8 cellular contexts compared by ENCODE assay signal in genomic region chr4:2812985-2813384, GRCh38. TPM values are rescaled to one million over a fixed set of nuclear protein-coding genes. Genes with fewer than 3 reads are reported as not detected.
DNase-seq lines count a peak whose midpoint lies in the region; ATAC-seq and TF ChIP-seq lines count a peak whose summit lies in the region.

No MANE protein-coding gene starts in this region.

- H3K27ac ChIP-seq in DND-41 (ENCODE audit: low read length) (0 out of 2 replicates have a peak overlapping the region, but pooled peaks have one; percentile 5), HL-60 (replicated peaks) (peak overlapping the region; percentile 81), cingulate gyrus (ENCODE audit: low read depth, low read length) (peak overlapping the region; percentile 54)

- no peaks in the 10 kb centered on the region for H3K79me2 ChIP-seq in DND-41 (ENCODE audit: insufficient read depth, low read length)

- H3K27ac Mint-ChIP-seq in neural crest cell (ENCODE audit: unreplicated experiment) = no peak overlapping the region

- H3K27me3 ChIP-seq in DND-41 (ENCODE audit: insufficient read depth, low read length, poor library complexity) (no peaks in the 10 kb centered on the region), HL-60 (ENCODE audit: insufficient read depth, poor library complexity, severe bottlenecking) (no peaks in the 10 kb centered on the region)

- H2AFZ ChIP-seq in DND-41 (ENCODE audit: low read depth, low read length) = no peak overlapping the region

- H3K4me2 ChIP-seq in DND-41 (ENCODE audit: insufficient read depth, low read length) = peak overlapping the region; percentile 53; the same call in 1 of the 2 replicates

- H3K4me1 ChIP-seq in DND-41 (ENCODE audit: insufficient read depth, low read length) = peaks cover 22% of the 10 kb centered on the region

- H3K36me3 Mint-ChIP-seq in neural crest cell (ENCODE audit: low read depth) = peaks cover 7% of the 10 kb centered on the region

- H3K36me3 ChIP-seq in DND-41 (ENCODE audit: insufficient read depth, low read length) = no peaks in the 10 kb centered on the region

- no peaks in the 10 kb centered on the region for H4K20me1 ChIP-seq in DND-41 (ENCODE audit: insufficient read depth, low read length)

- DNase-seq in DND-41 (peak; percentile 48), HL-60 (ENCODE audit: low read depth in 1 of 2, low spot score in 1 of 2) (no peak), neural crest cell (ENCODE audit: low read depth, low spot score) (no peak), amygdala (lab: John Stamatoyannopoulos, UW) (no peak), DMS114 treated with DMSO at 0.1 percent for 48 hours (lab: John Stamatoyannopoulos, UW; ENCODE audit: unreplicated experiment) (no peak), nucleus accumbens (lab: John Stamatoyannopoulos, UW) (no peak)

- ATAC-seq in DND-41 (ENCODE audit: insufficient read depth, low read depth) (peak; percentile 35), GM18909 (IDR thresholded peaks at IDR 0.05; ENCODE audit: poor library complexity, unreplicated experiment) (no peak)

- no peaks in the 10 kb centered on the region for H3K9me3 ChIP-seq in DND-41 (ENCODE audit: insufficient read depth, low read length, severe bottlenecking)

- peaks cover 30% of the 10 kb centered on the region for H3K4me1 Mint-ChIP-seq in neural crest cell

- peak overlapping the region in 1 of 2 experiments; percentile 37; a peak in 1 of 4 replicates for H3K4me3 ChIP-seq in DND-41 (ENCODE audit: low read depth in 1 of 2, low read length in 2 of 2)
- H3K4me3 ChIP-seq in HL-60 (replicated peaks; ENCODE audit: insufficient read depth, low read length) = peak overlapping the region; percentile 79

- no peaks in the 10 kb centered on the region for H3K27me3 Mint-ChIP-seq in neural crest cell (ENCODE audit: low read depth)

- peaks cover 9% of the 10 kb centered on the region for H3K9me3 Mint-ChIP-seq in neural crest cell

- H3K9ac ChIP-seq in DND-41 (ENCODE audit: low read depth, low read length) = peak overlapping the region; percentile 53; the same call in 1 of the 2 replicates

- H3K4me3 Mint-ChIP-seq in neural crest cell = peak overlapping the region; percentile 15

- TF ChIP-seq CTCF in DND-41 (IDR thresholded peaks at IDR 0.05; ENCODE audit: borderline replicate concordance, extremely low read depth, low read length, poor library complexity, severe bottlenecking) (no peak), HL-60 (IDR thresholded peaks at IDR 0.05; ENCODE audit: insufficient read depth, low read length) (no peak), neural crest cell (conservative IDR thresholded peaks at IDR 0.05) (no peak)

RNA-seq across cellular contexts. Expression of gene SH3BP2, which starts 20.1 kb away (rescaled TPM):
- 34.8 and 39.1 TPM in 2 replicates for total RNA-seq in neural crest cell

RNA-seq across cellular contexts. Expression of gene ADD1, which starts 30.7 kb away (rescaled TPM):
- total RNA-seq in neural crest cell = 230 and 236 TPM in 2 replicates

RNA-seq across cellular contexts. Expression of gene TNIP2, which starts 56.8 kb away (rescaled TPM):
- total RNA-seq in neural crest cell = 25.1 and 26.2 TPM in 2 replicates

Comparison
In these comparisons a context has a peak if more than half of its experiments do, and no peak if none do; other contexts are left out.
1. H3K27ac ChIP-seq: peak in every context shown above with its lines; median percentile 81 in HL-60; 54 in cingulate gyrus; 5 in DND-41.